In genomic region chr10:73653195-73653594, GRCh38 we compare ENCODE assay signal across 24 cellular contexts. TPM values are rescaled to one million over a fixed set of nuclear protein-coding genes. Genes with fewer than 3 reads are reported as not detected.
DNase-seq lines count a peak whose midpoint lies in the region; ATAC-seq and TF ChIP-seq lines count a peak whose summit lies in the region.
"Had no signal": no experiment of that assay in that cellular context is flagged by ENCODE, and none has a peak within 500 bp of the region (broad histone marks: within the 10 kb centered on the region; RNA-seq: fewer than 3 reads in every experiment).

No MANE protein-coding gene starts in this region.

- peaks cover 41% of the 10 kb centered on the region for H3K4me1 Mint-ChIP-seq in nephron
- H3K4me1 Mint-ChIP-seq in activated CD4-positive, alpha-beta memory T cell treated with anti-CD3 and anti-CD28 coated beads for 36 hours (ENCODE audit: low read depth), result peaks cover 5% of the 10 kb centered on the region

- in situ Hi-C loops in Panc1 (cut with HindIII; ENCODE audit: low pct_unique_long_range_greater_than_20kb, low sequenced_read_pairs), result no loop called here

- no peaks in the 10 kb centered on the region for H3K36me3 ChIP-seq in cardiac muscle cell
- no peaks in the 10 kb centered on the region for H3K36me3 ChIP-seq in Panc1 (ENCODE audit: control insufficient read depth, insufficient read depth, low read length)
- H3K36me3 ChIP-seq: Peyer's patch, SJSA1 had no signal

- POLR2A ChIA-PET in Panc1 (lab: Charles Lee), result no interaction called here
- POLR2A ChIA-PET in activated CD4-positive, alpha-beta memory T cell treated with anti-CD3 and anti-CD28 coated beads for 36 hours (lab: Charles Lee), result no interaction called here

- H3K4me3 ChIP-seq in cardiac muscle cell, result no peak overlapping the region
- no peak overlapping the region for H3K4me3 ChIP-seq in Panc1 (ENCODE audit: low read depth in 2 of 2, low read length in 2 of 2)
- H3K4me3 ChIP-seq: Peyer's patch, SJSA1 had no signal

- ATAC-seq in Right ventricle myocardium superior (ENCODE audit: poor library complexity) (no peak), Panc1 (peak; percentile 10; the same call in 1 of the 2 replicates), foreskin keratinocyte (no peak)

- no peaks in the 10 kb centered on the region for H3K36me3 Mint-ChIP-seq in nephron (ENCODE audit: low read depth)
- H3K36me3 Mint-ChIP-seq in activated CD4-positive, alpha-beta memory T cell treated with anti-CD3 and anti-CD28 coated beads for 36 hours, result no peaks in the 10 kb centered on the region

- no peaks in the 10 kb centered on the region for H3K27me3 ChIP-seq in cardiac muscle cell
- H3K27me3 ChIP-seq in Panc1 (ENCODE audit: control insufficient read depth, insufficient read depth, low read length), result no peaks in the 10 kb centered on the region
- H3K27me3 ChIP-seq in foreskin keratinocyte, result no peaks in the 10 kb centered on the region
- H3K27me3 ChIP-seq: Peyer's patch, SJSA1 had no signal

- peaks cover 66% of the 10 kb centered on the region for H3K4me1 ChIP-seq in cardiac muscle cell (ENCODE audit: low read depth)
- H3K4me1 ChIP-seq in Panc1 (ENCODE audit: control insufficient read depth, insufficient read depth, low read length), result no peaks in the 10 kb centered on the region
- H3K4me1 ChIP-seq in foreskin keratinocyte, result peaks cover 9% of the 10 kb centered on the region

- CTCF ChIA-PET in Panc1 (lab: Charles Lee), result interaction anchor here (1.1 kb wide), 1 partner anchor 116 kb away, joined by 3 read pairs; no protein-coding TSS in a partner anchor
- CTCF ChIA-PET in activated CD4-positive, alpha-beta memory T cell treated with anti-CD3 and anti-CD28 coated beads for 36 hours (lab: Charles Lee), result interaction anchor here (1.6 kb wide), 1 partner anchor 9 kb away, joined by 3 read pairs; no protein-coding TSS in a partner anchor

- no peak overlapping the region for H3K27ac Mint-ChIP-seq in nephron
- no peak overlapping the region for H3K27ac Mint-ChIP-seq in activated CD4-positive, alpha-beta memory T cell treated with anti-CD3 and anti-CD28 coated beads for 36 hours

- intact Hi-C loops in Right ventricle myocardium superior (cut with DNase I), result loop anchor here (10.0 kb wide), 1 partner anchor 82 kb away; no protein-coding TSS in a partner anchor
- intact Hi-C loops in Panc1 (cut with micrococcal nuclease; ENCODE audit: unreplicated experiment), result no loop called here
- intact Hi-C loops in activated CD4-positive, alpha-beta memory T cell treated with anti-CD3 and anti-CD28 coated beads for 36 hours (cut with micrococcal nuclease), result no loop called here

- no peaks in the 10 kb centered on the region for H3K27me3 Mint-ChIP-seq in nephron (ENCODE audit: low read depth)
- H3K27me3 Mint-ChIP-seq in activated CD4-positive, alpha-beta memory T cell treated with anti-CD3 and anti-CD28 coated beads for 36 hours, result no peaks in the 10 kb centered on the region

- no peaks in the 10 kb centered on the region for H3K9me3 Mint-ChIP-seq in nephron
- H3K9me3 Mint-ChIP-seq in activated CD4-positive, alpha-beta memory T cell treated with anti-CD3 and anti-CD28 coated beads for 36 hours, result no peaks in the 10 kb centered on the region

- peak overlapping the region in 2 of 3 experiments; percentile 36 to 83 for H3K4me3 Mint-ChIP-seq in nephron
- H3K4me3 Mint-ChIP-seq in activated CD4-positive, alpha-beta memory T cell treated with anti-CD3 and anti-CD28 coated beads for 36 hours, result no peak overlapping the region

- TF ChIP-seq CTCF in cardiac muscle cell (IDR thresholded peaks at IDR 0.05; ENCODE audit: low read depth, low read length), result no peak
- TF ChIP-seq CTCF in C4-2B (conservative IDR thresholded peaks at IDR 0.05), result no peak
- no peak for TF ChIP-seq CTCF in Panc1 (IDR thresholded peaks at IDR 0.05)
- TF ChIP-seq CTCF in nephron (IDR thresholded peaks at IDR 0.05; ENCODE audit: unreplicated experiment in 3 of 3), result no peak
- TF ChIP-seq CTCF in foreskin keratinocyte (conservative IDR thresholded peaks at IDR 0.05), result no peak

- H3K9me3 ChIP-seq in cardiac muscle cell (ENCODE audit: low read depth) (no peaks in the 10 kb centered on the region), Panc1 (ENCODE audit: control insufficient read depth, insufficient read depth, low read depth, low read length) (no peaks in the 10 kb centered on the region)
- H3K9me3 ChIP-seq: Peyer's patch, SJSA1 had no signal

- H3K27ac ChIP-seq in cardiac muscle cell, result peak overlapping the region; percentile 100
- H3K27ac ChIP-seq in C4-2B, result peak overlapping the region; percentile 11
- H3K27ac ChIP-seq in Panc1 (ENCODE audit: low read length), result no peak overlapping the region
- no peak overlapping the region for H3K27ac ChIP-seq in foreskin keratinocyte
- H3K27ac ChIP-seq: HL-60, KMS-11, Peyer's patch, SJSA1 had no signal

- DNase-seq in cardiac muscle cell (ENCODE audit: low read depth in 1 of 2, low spot score in 1 of 2) (no peak), Right ventricle myocardium superior (no peak), Panc1 (ENCODE audit: low read depth, low spot score) (no peak), foreskin keratinocyte (no peak), hippocampal formation (lab: John Stamatoyannopoulos, UW) (no peak)
- DNase-seq in activated CD4-positive, alpha-beta memory T cell treated with anti-CD3 and anti-CD28 coated beads for 36 hours, result no peak
- DNase-seq: AML-193; GOT3; NCI-H1105; NCI-H146; NCI-H2029; NCI-H2227 treated with DMSO at 0.1 percent for 48 hours; NCI-H510A; NCI-H774; NK-92 treated with Interleukin-12 subunit alpha and Interleukin-12 subunit beta, amount 100 ng/mL, for 24 hours had no signal

- BruUV-seq in Panc1 (replicated peaks; lab: Mats Ljungman, UMichigan), result no TSS peak

RNA-seq across cellular contexts. Expression of gene SYNPO2L, which starts 2.6 kb away (rescaled TPM):
- total RNA-seq in cardiac muscle cell, result 12.1 and 13.6 TPM in 2 replicates
- 19.3 and 33.6 TPM in 2 replicates for polyA plus RNA-seq in cardiac muscle cell
- total RNA-seq in Right ventricle myocardium superior, result 213 TPM
- total RNA-seq in Panc1 (2021; ENCODE audit: unreplicated experiment), result not detected
- 0.07 TPM for polyA plus RNA-seq in Panc1 (2012; ENCODE audit: insufficient read length)
- total RNA-seq in foreskin keratinocyte, result not detected in 2 replicates
- not detected in 2 replicates for polyA plus RNA-seq in foreskin keratinocyte
- total RNA-seq in activated CD4-positive, alpha-beta memory T cell treated with anti-CD3 and anti-CD28 coated beads for 36 hours, result not detected
- total RNA-seq: HepG2, HT-29, Peyer's patch, SJSA1 had no signal
- polyA plus RNA-seq: HepG2 had no signal

RNA-seq across cellular contexts. Expression of gene MYOZ1, which starts 11.9 kb away (rescaled TPM):
- total RNA-seq in cardiac muscle cell, result 13.6 and 16.2 TPM in 2 replicates
- polyA plus RNA-seq in cardiac muscle cell, result 11.7 and 17.0 TPM in 2 replicates
- total RNA-seq in Right ventricle myocardium superior, result 0.38 TPM
- not detected for total RNA-seq in Panc1 (2021; ENCODE audit: unreplicated experiment)
- not detected for polyA plus RNA-seq in Panc1 (2012; ENCODE audit: insufficient read length)
- total RNA-seq in foreskin keratinocyte, result not detected in 2 replicates
- polyA plus RNA-seq in foreskin keratinocyte, result 0.02 TPM in 1 of 2 replicates, not detected in the other
- not detected for total RNA-seq in activated CD4-positive, alpha-beta memory T cell treated with anti-CD3 and anti-CD28 coated beads for 36 hours
- total RNA-seq: HepG2, HT-29, Peyer's patch, SJSA1 had no signal
- polyA plus RNA-seq: AG04450, HepG2 had no signal

RNA-seq across cellular contexts. Expression of gene AGAP5, which starts 44.7 kb away (rescaled TPM):
- total RNA-seq in cardiac muscle cell, result 3.7 and 7.3 TPM in 2 replicates
- polyA plus RNA-seq in cardiac muscle cell, result 3.1 and 5.3 TPM in 2 replicates
- total RNA-seq in Right ventricle myocardium superior, result 3.5 TPM
- total RNA-seq in Panc1 (2021; ENCODE audit: unreplicated experiment), result 6.6 TPM
- 5.0 TPM for polyA plus RNA-seq in Panc1 (2012; ENCODE audit: insufficient read length)
- total RNA-seq in foreskin keratinocyte, result 2.6 and 3.4 TPM in 2 replicates
- polyA plus RNA-seq in foreskin keratinocyte, result 0.97 and 1.2 TPM in 2 replicates
- total RNA-seq in activated CD4-positive, alpha-beta memory T cell treated with anti-CD3 and anti-CD28 coated beads for 36 hours, result 1 to 10 TPM; 7.1 to 7.7 TPM

Comparison
In these comparisons a context has a peak if more than half of its experiments do, and no peak if none do; other contexts are left out.
1. RNA of gene SYNPO2L, which starts 2.6 kb away (total RNA-seq): 213 TPM in Right ventricle myocardium superior (single experiment); 12.1 to 13.6 TPM in cardiac muscle cell, not detected in Panc1 (single experiment), not detected in foreskin keratinocyte and not detected in activated CD4-positive, alpha-beta memory T cell treated with anti-CD3 and anti-CD28 coated beads for 36 hours; every median in the first group is over 10 times any median in the second.
2. RNA of gene MYOZ1, which starts 11.9 kb away (total RNA-seq): 13.6 to 16.2 TPM in cardiac muscle cell; 0.38 TPM in Right ventricle myocardium superior (single experiment), not detected in foreskin keratinocyte, not detected in Panc1 (single experiment) and not detected in activated CD4-positive, alpha-beta memory T cell treated with anti-CD3 and anti-CD28 coated beads for 36 hours; every median in the first group is over 10 times any median in the second.
3. H3K27ac ChIP-seq: peak in cardiac muscle cell (single experiment) and C4-2B (single experiment); none in Panc1 (single experiment) and foreskin keratinocyte (single experiment).